In the genomic region with DNA sequence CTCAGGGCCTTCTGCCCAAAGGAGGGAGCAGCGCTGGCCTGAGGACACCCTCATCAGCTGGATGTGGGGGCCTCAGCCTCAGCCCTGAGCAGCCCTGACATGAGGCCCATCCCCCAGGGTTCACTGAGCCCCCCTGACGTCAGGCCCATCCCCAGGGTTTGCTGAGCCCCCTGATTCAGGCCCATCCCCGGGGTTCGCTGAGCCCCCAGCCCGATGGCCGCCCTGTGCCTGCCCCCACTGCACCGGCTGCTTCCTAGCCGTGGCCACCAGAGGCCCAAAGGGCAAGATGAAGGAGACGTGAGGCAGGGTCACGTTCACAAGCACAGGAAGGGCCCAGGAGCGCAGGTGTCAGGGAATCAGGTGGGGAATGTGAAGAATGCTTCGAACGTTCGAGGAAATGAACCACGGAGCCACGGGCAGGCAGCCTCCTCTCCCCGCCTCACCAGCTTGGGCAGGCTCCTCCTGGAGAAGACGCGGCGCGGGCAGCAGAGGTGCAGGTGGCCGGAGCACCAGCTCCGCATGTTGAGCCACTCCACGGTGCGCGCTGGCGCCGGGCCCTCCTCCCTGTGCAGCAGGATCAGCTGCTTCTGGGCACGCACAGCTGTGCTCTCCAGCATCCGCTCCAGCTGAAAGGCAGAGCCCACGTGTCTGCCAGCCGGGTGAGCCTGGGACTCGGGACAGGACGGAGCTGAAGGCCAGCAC, we compare ENCODE assay signal across 1 cellular context.
TF ChIP-seq lines count a peak whose summit lies in the region.

No MANE protein-coding gene starts in this region.

TF ChIP-seq in GM23338, 12 proteins besides CTCF, POLR2A, EP300 and RAD21 (continued from another document):
- TF ChIP-seq, protein P1, sequence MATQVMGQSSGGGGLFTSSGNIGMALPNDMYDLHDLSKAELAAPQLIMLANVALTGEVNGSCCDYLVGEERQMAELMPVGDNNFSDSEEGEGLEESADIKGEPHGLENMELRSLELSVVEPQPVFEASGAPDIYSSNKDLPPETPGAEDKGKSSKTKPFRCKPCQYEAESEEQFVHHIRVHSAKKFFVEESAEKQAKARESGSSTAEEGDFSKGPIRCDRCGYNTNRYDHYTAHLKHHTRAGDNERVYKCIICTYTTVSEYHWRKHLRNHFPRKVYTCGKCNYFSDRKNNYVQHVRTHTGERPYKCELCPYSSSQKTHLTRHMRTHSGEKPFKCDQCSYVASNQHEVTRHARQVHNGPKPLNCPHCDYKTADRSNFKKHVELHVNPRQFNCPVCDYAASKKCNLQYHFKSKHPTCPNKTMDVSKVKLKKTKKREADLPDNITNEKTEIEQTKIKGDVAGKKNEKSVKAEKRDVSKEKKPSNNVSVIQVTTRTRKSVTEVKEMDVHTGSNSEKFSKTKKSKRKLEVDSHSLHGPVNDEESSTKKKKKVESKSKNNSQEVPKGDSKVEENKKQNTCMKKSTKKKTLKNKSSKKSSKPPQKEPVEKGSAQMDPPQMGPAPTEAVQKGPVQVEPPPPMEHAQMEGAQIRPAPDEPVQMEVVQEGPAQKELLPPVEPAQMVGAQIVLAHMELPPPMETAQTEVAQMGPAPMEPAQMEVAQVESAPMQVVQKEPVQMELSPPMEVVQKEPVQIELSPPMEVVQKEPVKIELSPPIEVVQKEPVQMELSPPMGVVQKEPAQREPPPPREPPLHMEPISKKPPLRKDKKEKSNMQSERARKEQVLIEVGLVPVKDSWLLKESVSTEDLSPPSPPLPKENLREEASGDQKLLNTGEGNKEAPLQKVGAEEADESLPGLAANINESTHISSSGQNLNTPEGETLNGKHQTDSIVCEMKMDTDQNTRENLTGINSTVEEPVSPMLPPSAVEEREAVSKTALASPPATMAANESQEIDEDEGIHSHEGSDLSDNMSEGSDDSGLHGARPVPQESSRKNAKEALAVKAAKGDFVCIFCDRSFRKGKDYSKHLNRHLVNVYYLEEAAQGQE (IDR thresholded peaks at IDR 0.05; ENCODE audit: unreplicated experiment), result no peak
- no peak for TF ChIP-seq ZNF114 (CRISPR knock-in tag; IDR thresholded peaks at IDR 0.05)
- TF ChIP-seq, protein P2, sequence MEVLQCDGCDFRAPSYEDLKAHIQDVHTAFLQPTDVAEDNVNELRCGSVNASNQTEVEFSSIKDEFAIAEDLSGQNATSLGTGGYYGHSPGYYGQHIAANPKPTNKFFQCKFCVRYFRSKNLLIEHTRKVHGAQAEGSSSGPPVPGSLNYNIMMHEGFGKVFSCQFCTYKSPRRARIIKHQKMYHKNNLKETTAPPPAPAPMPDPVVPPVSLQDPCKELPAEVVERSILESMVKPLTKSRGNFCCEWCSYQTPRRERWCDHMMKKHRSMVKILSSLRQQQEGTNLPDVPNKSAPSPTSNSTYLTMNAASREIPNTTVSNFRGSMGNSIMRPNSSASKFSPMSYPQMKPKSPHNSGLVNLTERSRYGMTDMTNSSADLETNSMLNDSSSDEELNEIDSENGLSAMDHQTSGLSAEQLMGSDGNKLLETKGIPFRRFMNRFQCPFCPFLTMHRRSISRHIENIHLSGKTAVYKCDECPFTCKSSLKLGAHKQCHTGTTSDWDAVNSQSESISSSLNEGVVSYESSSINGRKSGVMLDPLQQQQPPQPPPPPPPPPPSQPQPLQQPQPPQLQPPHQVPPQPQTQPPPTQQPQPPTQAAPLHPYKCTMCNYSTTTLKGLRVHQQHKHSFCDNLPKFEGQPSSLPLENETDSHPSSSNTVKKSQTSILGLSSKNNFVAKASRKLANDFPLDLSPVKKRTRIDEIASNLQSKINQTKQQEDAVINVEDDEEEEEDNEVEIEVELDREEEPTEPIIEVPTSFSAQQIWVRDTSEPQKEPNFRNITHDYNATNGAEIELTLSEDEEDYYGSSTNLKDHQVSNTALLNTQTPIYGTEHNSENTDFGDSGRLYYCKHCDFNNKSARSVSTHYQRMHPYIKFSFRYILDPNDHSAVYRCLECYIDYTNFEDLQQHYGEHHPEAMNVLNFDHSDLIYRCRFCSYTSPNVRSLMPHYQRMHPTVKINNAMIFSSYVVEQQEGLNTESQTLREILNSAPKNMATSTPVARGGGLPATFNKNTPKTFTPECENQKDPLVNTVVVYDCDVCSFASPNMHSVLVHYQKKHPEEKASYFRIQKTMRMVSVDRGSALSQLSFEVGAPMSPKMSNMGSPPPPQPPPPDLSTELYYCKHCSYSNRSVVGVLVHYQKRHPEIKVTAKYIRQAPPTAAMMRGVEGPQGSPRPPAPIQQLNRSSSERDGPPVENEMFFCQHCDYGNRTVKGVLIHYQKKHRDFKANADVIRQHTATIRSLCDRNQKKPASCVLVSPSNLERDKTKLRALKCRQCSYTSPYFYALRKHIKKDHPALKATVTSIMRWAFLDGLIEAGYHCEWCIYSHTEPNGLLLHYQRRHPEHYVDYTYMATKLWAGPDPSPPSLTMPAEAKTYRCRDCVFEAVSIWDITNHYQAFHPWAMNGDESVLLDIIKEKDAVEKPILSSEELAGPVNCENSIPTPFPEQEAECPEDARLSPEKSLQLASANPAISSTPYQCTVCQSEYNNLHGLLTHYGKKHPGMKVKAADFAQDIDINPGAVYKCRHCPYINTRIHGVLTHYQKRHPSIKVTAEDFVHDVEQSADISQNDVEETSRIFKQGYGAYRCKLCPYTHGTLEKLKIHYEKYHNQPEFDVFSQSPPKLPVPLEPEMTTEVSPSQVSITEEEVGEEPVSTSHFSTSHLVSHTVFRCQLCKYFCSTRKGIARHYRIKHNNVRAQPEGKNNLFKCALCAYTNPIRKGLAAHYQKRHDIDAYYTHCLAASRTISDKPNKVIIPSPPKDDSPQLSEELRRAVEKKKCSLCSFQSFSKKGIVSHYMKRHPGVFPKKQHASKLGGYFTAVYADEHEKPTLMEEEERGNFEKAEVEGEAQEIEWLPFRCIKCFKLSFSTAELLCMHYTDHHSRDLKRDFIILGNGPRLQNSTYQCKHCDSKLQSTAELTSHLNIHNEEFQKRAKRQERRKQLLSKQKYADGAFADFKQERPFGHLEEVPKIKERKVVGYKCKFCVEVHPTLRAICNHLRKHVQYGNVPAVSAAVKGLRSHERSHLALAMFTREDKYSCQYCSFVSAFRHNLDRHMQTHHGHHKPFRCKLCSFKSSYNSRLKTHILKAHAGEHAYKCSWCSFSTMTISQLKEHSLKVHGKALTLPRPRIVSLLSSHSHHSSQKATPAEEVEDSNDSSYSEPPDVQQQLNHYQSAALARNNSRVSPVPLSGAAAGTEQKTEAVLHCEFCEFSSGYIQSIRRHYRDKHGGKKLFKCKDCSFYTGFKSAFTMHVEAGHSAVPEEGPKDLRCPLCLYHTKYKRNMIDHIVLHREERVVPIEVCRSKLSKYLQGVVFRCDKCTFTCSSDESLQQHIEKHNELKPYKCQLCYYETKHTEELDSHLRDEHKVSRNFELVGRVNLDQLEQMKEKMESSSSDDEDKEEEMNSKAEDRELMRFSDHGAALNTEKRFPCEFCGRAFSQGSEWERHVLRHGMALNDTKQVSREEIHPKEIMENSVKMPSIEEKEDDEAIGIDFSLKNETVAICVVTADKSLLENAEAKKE (CRISPR knock-in tag; IDR thresholded peaks at IDR 0.05), result no peak
- no peak for TF ChIP-seq STAT1 (IDR thresholded peaks at IDR 0.05; ENCODE audit: unreplicated experiment)
- no peak for TF ChIP-seq POLR2AphosphoS5 (IDR thresholded peaks at IDR 0.05; ENCODE audit: low read depth)
